ENCODE assay signal across 1 cellular context in the genomic region with DNA sequence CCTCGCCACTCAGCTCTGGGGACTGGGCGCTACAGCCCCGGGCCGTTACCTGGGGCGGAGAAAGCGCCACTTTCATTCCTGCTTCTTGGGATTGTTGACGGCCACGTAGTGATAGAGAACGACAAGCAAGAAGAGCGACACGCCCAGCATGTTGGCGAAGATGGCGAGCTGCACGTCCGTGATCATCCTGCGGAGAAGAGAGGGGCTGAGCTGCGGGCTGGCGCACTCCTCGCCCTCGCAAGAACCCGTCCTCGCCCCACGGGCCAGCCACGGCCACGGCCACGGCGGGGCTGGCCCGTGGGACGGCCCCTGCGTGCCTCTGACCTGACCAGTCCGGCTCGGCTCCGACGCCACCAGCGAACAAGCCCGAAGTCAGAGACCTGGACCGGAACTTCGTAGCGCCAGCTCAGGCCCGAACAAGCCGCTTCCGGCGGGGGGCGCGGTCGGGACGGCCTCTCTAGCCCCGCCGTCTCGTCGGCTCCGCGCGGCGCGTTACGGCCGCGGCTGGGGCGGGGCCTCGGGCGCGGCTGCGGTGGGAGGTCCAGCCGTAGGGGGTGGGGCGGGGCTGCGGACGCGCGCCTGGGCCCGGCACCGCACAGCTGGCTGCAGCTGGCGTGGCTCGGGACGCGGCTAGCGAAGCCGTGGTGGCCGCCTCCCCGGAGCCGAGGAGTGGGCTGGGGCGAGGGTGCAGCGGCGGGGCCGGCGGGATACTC.
A peak's percentile ranks its signal among the peaks of the same experiment; 100 is the strongest.
TF ChIP-seq lines count a peak whose summit lies in the region.

A gene (minus strand): TSS at position 378 of the 713 bp plus-strand sequence.

TF ChIP-seq in H1, 55 proteins besides CTCF, POLR2A, EP300 and RAD21 (continued from another document):
- TF ChIP-seq, protein P1, sequence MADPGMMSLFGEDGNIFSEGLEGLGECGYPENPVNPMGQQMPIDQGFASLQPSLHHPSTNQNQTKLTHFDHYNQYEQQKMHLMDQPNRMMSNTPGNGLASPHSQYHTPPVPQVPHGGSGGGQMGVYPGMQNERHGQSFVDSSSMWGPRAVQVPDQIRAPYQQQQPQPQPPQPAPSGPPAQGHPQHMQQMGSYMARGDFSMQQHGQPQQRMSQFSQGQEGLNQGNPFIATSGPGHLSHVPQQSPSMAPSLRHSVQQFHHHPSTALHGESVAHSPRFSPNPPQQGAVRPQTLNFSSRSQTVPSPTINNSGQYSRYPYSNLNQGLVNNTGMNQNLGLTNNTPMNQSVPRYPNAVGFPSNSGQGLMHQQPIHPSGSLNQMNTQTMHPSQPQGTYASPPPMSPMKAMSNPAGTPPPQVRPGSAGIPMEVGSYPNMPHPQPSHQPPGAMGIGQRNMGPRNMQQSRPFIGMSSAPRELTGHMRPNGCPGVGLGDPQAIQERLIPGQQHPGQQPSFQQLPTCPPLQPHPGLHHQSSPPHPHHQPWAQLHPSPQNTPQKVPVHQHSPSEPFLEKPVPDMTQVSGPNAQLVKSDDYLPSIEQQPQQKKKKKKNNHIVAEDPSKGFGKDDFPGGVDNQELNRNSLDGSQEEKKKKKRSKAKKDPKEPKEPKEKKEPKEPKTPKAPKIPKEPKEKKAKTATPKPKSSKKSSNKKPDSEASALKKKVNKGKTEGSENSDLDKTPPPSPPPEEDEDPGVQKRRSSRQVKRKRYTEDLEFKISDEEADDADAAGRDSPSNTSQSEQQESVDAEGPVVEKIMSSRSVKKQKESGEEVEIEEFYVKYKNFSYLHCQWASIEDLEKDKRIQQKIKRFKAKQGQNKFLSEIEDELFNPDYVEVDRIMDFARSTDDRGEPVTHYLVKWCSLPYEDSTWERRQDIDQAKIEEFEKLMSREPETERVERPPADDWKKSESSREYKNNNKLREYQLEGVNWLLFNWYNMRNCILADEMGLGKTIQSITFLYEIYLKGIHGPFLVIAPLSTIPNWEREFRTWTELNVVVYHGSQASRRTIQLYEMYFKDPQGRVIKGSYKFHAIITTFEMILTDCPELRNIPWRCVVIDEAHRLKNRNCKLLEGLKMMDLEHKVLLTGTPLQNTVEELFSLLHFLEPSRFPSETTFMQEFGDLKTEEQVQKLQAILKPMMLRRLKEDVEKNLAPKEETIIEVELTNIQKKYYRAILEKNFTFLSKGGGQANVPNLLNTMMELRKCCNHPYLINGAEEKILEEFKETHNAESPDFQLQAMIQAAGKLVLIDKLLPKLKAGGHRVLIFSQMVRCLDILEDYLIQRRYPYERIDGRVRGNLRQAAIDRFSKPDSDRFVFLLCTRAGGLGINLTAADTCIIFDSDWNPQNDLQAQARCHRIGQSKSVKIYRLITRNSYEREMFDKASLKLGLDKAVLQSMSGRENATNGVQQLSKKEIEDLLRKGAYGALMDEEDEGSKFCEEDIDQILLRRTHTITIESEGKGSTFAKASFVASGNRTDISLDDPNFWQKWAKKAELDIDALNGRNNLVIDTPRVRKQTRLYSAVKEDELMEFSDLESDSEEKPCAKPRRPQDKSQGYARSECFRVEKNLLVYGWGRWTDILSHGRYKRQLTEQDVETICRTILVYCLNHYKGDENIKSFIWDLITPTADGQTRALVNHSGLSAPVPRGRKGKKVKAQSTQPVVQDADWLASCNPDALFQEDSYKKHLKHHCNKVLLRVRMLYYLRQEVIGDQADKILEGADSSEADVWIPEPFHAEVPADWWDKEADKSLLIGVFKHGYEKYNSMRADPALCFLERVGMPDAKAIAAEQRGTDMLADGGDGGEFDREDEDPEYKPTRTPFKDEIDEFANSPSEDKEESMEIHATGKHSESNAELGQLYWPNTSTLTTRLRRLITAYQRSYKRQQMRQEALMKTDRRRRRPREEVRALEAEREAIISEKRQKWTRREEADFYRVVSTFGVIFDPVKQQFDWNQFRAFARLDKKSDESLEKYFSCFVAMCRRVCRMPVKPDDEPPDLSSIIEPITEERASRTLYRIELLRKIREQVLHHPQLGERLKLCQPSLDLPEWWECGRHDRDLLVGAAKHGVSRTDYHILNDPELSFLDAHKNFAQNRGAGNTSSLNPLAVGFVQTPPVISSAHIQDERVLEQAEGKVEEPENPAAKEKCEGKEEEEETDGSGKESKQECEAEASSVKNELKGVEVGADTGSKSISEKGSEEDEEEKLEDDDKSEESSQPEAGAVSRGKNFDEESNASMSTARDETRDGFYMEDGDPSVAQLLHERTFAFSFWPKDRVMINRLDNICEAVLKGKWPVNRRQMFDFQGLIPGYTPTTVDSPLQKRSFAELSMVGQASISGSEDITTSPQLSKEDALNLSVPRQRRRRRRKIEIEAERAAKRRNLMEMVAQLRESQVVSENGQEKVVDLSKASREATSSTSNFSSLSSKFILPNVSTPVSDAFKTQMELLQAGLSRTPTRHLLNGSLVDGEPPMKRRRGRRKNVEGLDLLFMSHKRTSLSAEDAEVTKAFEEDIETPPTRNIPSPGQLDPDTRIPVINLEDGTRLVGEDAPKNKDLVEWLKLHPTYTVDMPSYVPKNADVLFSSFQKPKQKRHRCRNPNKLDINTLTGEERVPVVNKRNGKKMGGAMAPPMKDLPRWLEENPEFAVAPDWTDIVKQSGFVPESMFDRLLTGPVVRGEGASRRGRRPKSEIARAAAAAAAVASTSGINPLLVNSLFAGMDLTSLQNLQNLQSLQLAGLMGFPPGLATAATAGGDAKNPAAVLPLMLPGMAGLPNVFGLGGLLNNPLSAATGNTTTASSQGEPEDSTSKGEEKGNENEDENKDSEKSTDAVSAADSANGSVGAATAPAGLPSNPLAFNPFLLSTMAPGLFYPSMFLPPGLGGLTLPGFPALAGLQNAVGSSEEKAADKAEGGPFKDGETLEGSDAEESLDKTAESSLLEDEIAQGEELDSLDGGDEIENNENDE (IDR thresholded peaks at IDR 0.05; ENCODE audit: insufficient replicate concordance, low read length) = no peak
- TF ChIP-seq RXRA (IDR thresholded peaks at IDR 0.05; ENCODE audit: insufficient read depth, low read depth, low read length) = no peak
- peak; percentile 83 for TF ChIP-seq TAF1 (IDR thresholded peaks at IDR 0.05; ENCODE audit: low read depth, low read length)
- no peak for TF ChIP-seq EZH2 (IDR thresholded peaks at IDR 0.05; ENCODE audit: low read depth, low read length, severe bottlenecking)
- no peak for TF ChIP-seq SRF (IDR thresholded peaks at IDR 0.05; ENCODE audit: low read depth, low read length)
- no peak for TF ChIP-seq SIRT6 (IDR thresholded peaks at IDR 0.05; ENCODE audit: low read length)
- TF ChIP-seq KDM5A (IDR thresholded peaks at IDR 0.05; ENCODE audit: low read length) = peak; percentile 67; the same call in 1 of the 2 replicates
- TF ChIP-seq CBX8 (IDR thresholded peaks at IDR 0.05; ENCODE audit: borderline replicate concordance, low read depth, low read length) = no peak
- peak; percentile 54 for TF ChIP-seq CREB1 (IDR thresholded peaks at IDR 0.05)
- no peak for TF ChIP-seq POU5F1 (IDR thresholded peaks at IDR 0.05; ENCODE audit: low read depth, low read length)
- TF ChIP-seq JUND (IDR thresholded peaks at IDR 0.05; ENCODE audit: low read length) = no peak
- TF ChIP-seq CEBPB (IDR thresholded peaks at IDR 0.05; ENCODE audit: low read depth, low read length) = no peak
- TF ChIP-seq, protein P2, sequence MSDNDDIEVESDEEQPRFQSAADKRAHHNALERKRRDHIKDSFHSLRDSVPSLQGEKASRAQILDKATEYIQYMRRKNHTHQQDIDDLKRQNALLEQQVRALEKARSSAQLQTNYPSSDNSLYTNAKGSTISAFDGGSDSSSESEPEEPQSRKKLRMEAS (IDR thresholded peaks at IDR 0.05) = no peak
- TF ChIP-seq RFX5 (IDR thresholded peaks at IDR 0.05; ENCODE audit: borderline replicate concordance, low read depth, low read length) = no peak
- TF ChIP-seq RBBP5 (IDR thresholded peaks at IDR 0.05; ENCODE audit: borderline replicate concordance, low read depth, low read length) = peak; percentile 71; the same call in 1 of the 2 replicates
- TF ChIP-seq BACH1 (IDR thresholded peaks at IDR 0.05; ENCODE audit: low read length) = no peak
- TF ChIP-seq ASH2L (IDR thresholded peaks at IDR 0.05; ENCODE audit: low read length) = peak; percentile 69
- no peak for TF ChIP-seq BRCA1 (IDR thresholded peaks at IDR 0.05; ENCODE audit: low read depth, low read length)
